ENCODE assay signal across 10 cellular contexts in genomic region chr1:111605553-111605952, GRCh38. TPM values are rescaled to one million over a fixed set of nuclear protein-coding genes. Genes with fewer than 3 reads are reported as not detected.
A peak's percentile ranks its signal among the peaks of the same experiment; 100 is the strongest.
DNase-seq lines count a peak whose midpoint lies in the region; ATAC-seq and TF ChIP-seq lines count a peak whose summit lies in the region.
"Had no signal": no experiment of that assay in that cellular context is flagged by ENCODE, and none has a peak within 500 bp of the region (broad histone marks: within the 10 kb centered on the region; RNA-seq: fewer than 3 reads in every experiment).

No MANE protein-coding gene starts in this region.

- TF ChIP-seq CTCF in AG10803 (conservative IDR thresholded peaks at IDR 0.05; ENCODE audit: low read length) (no peak), cardiac fibroblast (IDR thresholded peaks at IDR 0.05; ENCODE audit: low read depth, low read length) (no peak)

- no peaks in the 10 kb centered on the region for H3K9me3 ChIP-seq in MG63
- H3K9me3 ChIP-seq: neutrophil had no signal

- ATAC-seq in GM21619 (IDR thresholded peaks at IDR 0.05; ENCODE audit: unreplicated experiment) (no peak), GM18867 (IDR thresholded peaks at IDR 0.05; ENCODE audit: unreplicated experiment) (no peak)

- DNase-seq in AG10803 (ENCODE audit: low read depth): peak; percentile 89
- peak; percentile 66 for DNase-seq in MG63
- peak; percentile 64 to 80 for DNase-seq in cardiac fibroblast (ENCODE audit: low read depth in 2 of 2)
- DNase-seq in midbrain (lab: John Stamatoyannopoulos, UW): peak; percentile 14
- no peak for DNase-seq in kidney tubule cell (ENCODE audit: low spot score)
- no peak for DNase-seq in CD1c-positive myeloid dendritic cell (ENCODE audit: extremely low spot score)
- DNase-seq: NCI-H1092 had no signal

- no peaks in the 10 kb centered on the region; the same call in 1 of the 2 replicates for H3K27me3 ChIP-seq in MG63
- H3K27me3 ChIP-seq: neutrophil had no signal

- no peaks in the 10 kb centered on the region for H3K36me3 ChIP-seq in MG63
- H3K36me3 ChIP-seq: neutrophil had no signal

- H3K4me3 ChIP-seq in AG10803 (ENCODE audit: low read length) (no peak overlapping the region), MG63 (no peak overlapping the region), cardiac fibroblast (replicated peaks in 1 of 2; ENCODE audit: low read depth in 2 of 2, low read length in 2 of 2) (no peak overlapping the region)

RNA-seq across cellular contexts. Expression of gene RAP1A, which starts 14.0 kb away (rescaled TPM):
- 20.6 and 35.6 TPM in 2 replicates for total RNA-seq in MG63 (2014; rRNA removed; shearing (Covaris generic); ENCODE audit: low replicate concordance)

Comparison
In these comparisons a context has a peak if more than half of its experiments do, and no peak if none do; other contexts are left out.
1. DNase-seq: peak in AG10803 (single experiment), MG63 (single experiment), cardiac fibroblast (2 of 2) and midbrain (single experiment); none in kidney tubule cell (single experiment) and CD1c-positive myeloid dendritic cell (single experiment).